In genomic region chr14:53147893-53148292, GRCh38 we compare ENCODE assay signal across 2 cellular contexts.
TF ChIP-seq lines count a peak whose summit lies in the region.

No MANE protein-coding gene starts in this region.

TF ChIP-seq in GM12878, 131 proteins besides CTCF, POLR2A, EP300 and RAD21:
- TF ChIP-seq MEF2A (IDR thresholded peaks at IDR 0.05; ENCODE audit: insufficient read depth, low read depth, low read length) (peak; percentile 55; the same call in 1 of the 2 replicates), ELK1 (IDR thresholded peaks at IDR 0.05; ENCODE audit: low read depth, low read length) (no peak), GATAD2B (conservative IDR thresholded peaks at IDR 0.05; ENCODE audit: low read depth) (no peak), ZNF24 (IDR thresholded peaks at IDR 0.05) (no peak), CBFB (IDR thresholded peaks at IDR 0.05; ENCODE audit: low read depth) (0 out of 2 replicates have a peak, but pooled peaks have one; percentile 29), SUZ12 (IDR thresholded peaks at IDR 0.05; ENCODE audit: unreplicated experiment) (no peak), BCL3 (IDR thresholded peaks at IDR 0.05; ENCODE audit: borderline replicate concordance, insufficient read depth, low read depth, low read length, poor library complexity, severe bottlenecking) (no peak), RUNX3 (IDR thresholded peaks at IDR 0.05; ENCODE audit: low read length) (peak; percentile 77), ZBTB40 (IDR thresholded peaks at IDR 0.05; ENCODE audit: borderline replicate concordance) (peak; percentile 73; the same call in 1 of the 2 replicates), HDAC6 (IDR thresholded peaks at IDR 0.05; ENCODE audit: unreplicated experiment) (no peak)

TF ChIP-seq in GM23338, 12 proteins besides CTCF, POLR2A, EP300 and RAD21:
- TF ChIP-seq ZNF462 (CRISPR knock-in tag; IDR thresholded peaks at IDR 0.05) = no peak
- no peak for TF ChIP-seq REST (IDR thresholded peaks at IDR 0.05; ENCODE audit: unreplicated experiment)
- no peak for TF ChIP-seq STAT1 (IDR thresholded peaks at IDR 0.05; ENCODE audit: unreplicated experiment)
- no peak for TF ChIP-seq EZH2phosphoT487 (IDR thresholded peaks at IDR 0.05; ENCODE audit: unreplicated experiment)
- no peak for TF ChIP-seq ZNF331 (CRISPR knock-in tag; IDR thresholded peaks at IDR 0.05; ENCODE audit: low read depth)
- no peak for TF ChIP-seq ETS1 (IDR thresholded peaks at IDR 0.05)
- no peak for TF ChIP-seq CREB1 (CRISPR knock-in tag; IDR thresholded peaks at IDR 0.05; ENCODE audit: low read depth)
- TF ChIP-seq ZNF114 (CRISPR knock-in tag; IDR thresholded peaks at IDR 0.05) = no peak
- TF ChIP-seq EZH2 (IDR thresholded peaks at IDR 0.05; ENCODE audit: low read depth, unreplicated experiment) = no peak
- TF ChIP-seq NANOG (IDR thresholded peaks at IDR 0.05; ENCODE audit: borderline replicate concordance) = no peak
- no peak for TF ChIP-seq JUNB (IDR thresholded peaks at IDR 0.05; ENCODE audit: unreplicated experiment)
- no peak for TF ChIP-seq POLR2AphosphoS5 (IDR thresholded peaks at IDR 0.05; ENCODE audit: low read depth)
TF ChIP-seq in GM23338: peak in this region for 0.
